ENCODE assay signal across 8 cellular contexts in the genomic region with DNA sequence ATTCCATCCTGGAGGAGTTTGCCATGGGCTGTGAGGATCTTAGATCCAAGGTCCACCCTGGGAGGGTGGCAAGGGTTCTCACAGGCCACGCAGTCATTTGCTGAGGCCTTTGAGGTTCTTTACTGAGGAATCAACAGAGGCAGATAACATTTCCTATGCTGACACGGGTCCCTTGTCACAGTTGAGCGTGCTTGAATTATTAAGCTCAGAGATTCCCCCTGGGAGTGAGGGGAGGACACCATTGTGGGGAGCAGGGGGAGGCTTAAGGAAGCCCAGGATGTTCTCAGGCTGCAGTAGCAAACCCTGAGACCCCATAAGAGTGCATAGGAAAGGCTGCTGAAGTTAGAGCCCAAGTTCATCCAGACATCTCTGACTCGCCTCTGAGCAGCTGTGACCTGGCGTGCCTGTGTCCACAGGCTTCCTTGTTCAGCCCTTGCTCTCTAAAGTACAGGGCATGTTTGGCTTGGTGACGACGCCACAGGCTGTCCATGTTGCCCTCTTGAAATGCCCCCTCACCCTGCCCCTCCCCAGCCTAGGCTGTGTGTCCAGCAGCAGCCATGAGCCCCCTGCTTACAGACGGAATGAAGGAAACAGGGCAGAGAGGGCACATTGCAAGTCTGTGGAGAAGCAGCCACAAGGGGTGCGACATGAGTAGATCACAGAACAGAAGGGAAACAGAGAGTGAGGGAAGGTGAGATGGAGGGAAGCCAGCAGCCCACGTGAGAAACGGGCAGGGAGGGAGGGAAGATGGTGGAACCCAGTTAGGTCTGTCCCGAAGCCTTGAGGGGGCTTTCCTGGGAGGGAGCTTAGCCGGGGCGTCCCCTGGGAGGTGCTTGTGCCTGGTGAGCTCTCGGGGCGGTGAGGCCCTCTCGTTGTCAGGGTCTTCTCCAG. TPM values are rescaled to one million over a fixed set of nuclear protein-coding genes. Genes with fewer than 3 reads are reported as not detected.
DNase-seq lines count a peak whose midpoint lies in the region; ATAC-seq, FAIRE-seq and TF ChIP-seq lines count a peak whose summit lies in the region.

No MANE protein-coding gene starts in this region.

- FAIRE-seq in H1 (lab: Jason Lieb, UNC), result no peak

- H4K5ac ChIP-seq in H1 (ENCODE audit: insufficient read length, low read depth, low read length), result no peak overlapping the region

- H3K9me3 ChIP-seq in AG04450 (ENCODE audit: control insufficient read depth, insufficient read depth, low read length), result no peaks in the 10 kb centered on the region; the same call in 1 of the 2 replicates
- H3K9me3 ChIP-seq in H1 (ENCODE audit: insufficient read depth in 2 of 2, low read depth in 1 of 2, low read length in 1 of 2), result peaks cover 3% of the 10 kb centered on the region in 2 experiments; a peak in 2 of 4 replicates

- ATAC-seq in GM18907 (IDR thresholded peaks at IDR 0.05; ENCODE audit: unreplicated experiment), result peak; percentile 43

- H2BK5ac ChIP-seq in H1 (ENCODE audit: low read depth, low read length), result no peak overlapping the region

- peaks cover 37% of the 10 kb centered on the region for H3K36me3 Mint-ChIP-seq in nephron progenitor cell (ENCODE audit: low read depth)

- H3K27ac ChIP-seq in AG04450 (ENCODE audit: low read depth, low read length) (no peak overlapping the region), H1 (ENCODE audit: low read depth, low read length) (0 out of 2 replicates have a peak overlapping the region, but pooled peaks have one; percentile 19)

- no peak overlapping the region for H2AK5ac ChIP-seq in H1 (ENCODE audit: low read depth, low read length)

- no peak overlapping the region for H2BK20ac ChIP-seq in H1 (ENCODE audit: low read length)

- WGBS in H1 (ENCODE audit: extremely low coverage in 1 of 2, insufficient coverage in 1 of 2, insufficient read length in 1 of 2, insufficient replicate concordance in 2 of 2, low coverage in 1 of 2, low lambda C conversion rate in 2 of 2, missing lambda C conversion rate in 1 of 2), 2 experiments, result 76% methylated on average over 17 of the region's 17 CpGs; no CpG with 5 or more reads in 1 of the 2 experiments

- H3K36me3 ChIP-seq in H1 (ENCODE audit: control insufficient read depth in 2 of 4, insufficient read depth in 4 of 4, low read length in 3 of 4), result peaks cover 2 to 25% (median 10%) of the 10 kb centered on the region in 4 experiments; a peak in 7 of 8 replicates

- peak overlapping the region; percentile 31; the same call in 1 of the 2 replicates for H3K4me3 ChIP-seq in AG04450 (ENCODE audit: low read depth, low read length)
- H3K4me3 ChIP-seq in H1 (ENCODE audit: extremely low read depth in 1 of 4, insufficient read depth in 2 of 4, low read depth in 3 of 4, low read length in 4 of 4), result 0 out of 8 replicates have a peak overlapping the region, but pooled peaks of 1 of the 4 experiments have one; percentile 26

- H3K23ac ChIP-seq in H1 (ENCODE audit: insufficient read length), result no peak overlapping the region

- TF ChIP-seq CTCF in AG04450 (IDR thresholded peaks at IDR 0.05; ENCODE audit: low read depth, low read length) (no peak), H1 (IDR thresholded peaks at IDR 0.05; ENCODE audit: control extremely low read depth in 1 of 3, insufficient read depth in 1 of 3, low read depth in 1 of 3, low read length in 3 of 3) (peak in 1 of 3 experiments; percentile 0; a peak in 1 of 4 replicates), nephron progenitor cell (IDR thresholded peaks at IDR 0.05) (no peak)

- H3K9me3 Mint-ChIP-seq in nephron progenitor cell, result peaks cover 27% of the 10 kb centered on the region

- H3K27me3 ChIP-seq in AG04450 (ENCODE audit: control insufficient read depth, insufficient read depth, low read length), result no peaks in the 10 kb centered on the region
- H3K27me3 ChIP-seq in H1 (replicated peaks in 1 of 4; ENCODE audit: control insufficient read depth in 3 of 4, extremely low read depth in 1 of 4, insufficient read depth in 3 of 4, low read length in 3 of 4), result no peaks in the 10 kb centered on the region

- TF ChIP-seq RAD21 in H1 (IDR thresholded peaks at IDR 0.05 in 1 of 2, conservative IDR thresholded peaks at IDR 0.05 in 1 of 2; ENCODE audit: low read depth in 2 of 2, low read length in 2 of 2), result no peak

- H3K4ac ChIP-seq in H1 (replicated peaks; ENCODE audit: insufficient read length, low read depth, low read length), result no peak overlapping the region

- CTCF ChIA-PET in AG04450 (lab: Charles Lee) (interaction anchor here (0.6 to 5.8 kb wide), 45 partner anchors 9 to 1443 kb away, joined by 3 to 78 read pairs (median 4); no protein-coding TSS in a partner anchor), H1 (lab: Charles Lee; ENCODE audit: partially characterized antibody) (interaction anchor here (0.6 to 3.7 kb wide), 36 partner anchors 9 to 1143 kb away, joined by 3 to 26 read pairs (median 4); no protein-coding TSS in a partner anchor)

- POLR2A ChIA-PET in AG04450 (lab: Yijun Ruan, JAX) (no interaction called here), H1 (lab: Charles Lee; ENCODE audit: partially characterized antibody) (interaction anchor here (0.7 to 1.5 kb wide), 2 partner anchors 12 to 34 kb away, joined by 3 to 4 read pairs; a partner anchor contains a TSS)

- H3K4me3 Mint-ChIP-seq in nephron progenitor cell, result peak overlapping the region; percentile 58

- H3K79me1 ChIP-seq in H1 (ENCODE audit: low read depth, low read length), result no peaks in the 10 kb centered on the region; the same call in 1 of the 2 replicates

- H3K9ac ChIP-seq in H1 (replicated peaks in 1 of 4; ENCODE audit: extremely low read depth in 1 of 4, low read depth in 3 of 4, low read length in 3 of 4), result no peak overlapping the region

- H3K27me3 Mint-ChIP-seq in nephron progenitor cell (ENCODE audit: low read depth, poor library complexity), result peaks cover 8% of the 10 kb centered on the region

- H2BK15ac ChIP-seq in H1 (ENCODE audit: low read length), result no peak overlapping the region

- H3K14ac ChIP-seq in H1 (ENCODE audit: insufficient read length), result no peak overlapping the region

- no peak overlapping the region; the same call in 1 of the 2 replicates for H4K8ac ChIP-seq in H1 (ENCODE audit: extremely low read depth, insufficient read depth, low read length)

- H4K20me1 ChIP-seq in H1 (replicated peaks in 1 of 2; ENCODE audit: control insufficient read depth in 1 of 2, insufficient read depth in 2 of 2, low read length in 2 of 2), result peaks cover 0 to 2% of the 10 kb centered on the region in 2 experiments

- H3K79me2 ChIP-seq in H1 (ENCODE audit: control insufficient read depth in 1 of 2, insufficient read depth in 2 of 2, low read length in 2 of 2), result no peaks in the 10 kb centered on the region

- H3K18ac ChIP-seq in H1 (ENCODE audit: extremely low read depth, low read length), result no peak overlapping the region

- H3K4me2 ChIP-seq in H1 (ENCODE audit: insufficient read depth in 1 of 2, low read depth in 2 of 2, low read length in 2 of 2), result peak overlapping the region; percentile 8 to 56; a peak in 3 of 4 replicates

- no peak overlapping the region for H2BK12ac ChIP-seq in H1 (ENCODE audit: low read depth, low read length)

- H2BK120ac ChIP-seq in H1 (replicated peaks; ENCODE audit: low read depth, low read length), result no peak overlapping the region

- peak overlapping the region; percentile 58 for H4K91ac ChIP-seq in H1 (replicated peaks; ENCODE audit: insufficient read length, low read length)

- TF ChIP-seq POLR2A in H1 (IDR thresholded peaks at IDR 0.05; ENCODE audit: control extremely low read depth in 1 of 2, low read depth in 2 of 2, low read length in 2 of 2) (no peak), erythroblast (IDR thresholded peaks at IDR 0.05; ENCODE audit: low read length) (no peak)

- DNase-seq in AG04450 (ENCODE audit: low read depth, low spot score) (no peak), LHCN-M2 (ENCODE audit: low read depth) (peak; percentile 44), H1 (ENCODE audit: low read depth in 1 of 2, low spot score in 2 of 2) (no peak), nephron progenitor cell (no peak), DMS153 (lab: John Stamatoyannopoulos, UW) (no peak), erythroblast (lab: John Stamatoyannopoulos, UW) (no peak), MV-4-11 (lab: John Stamatoyannopoulos, UW) (no peak)

- H3K56ac ChIP-seq in H1 (replicated peaks; ENCODE audit: insufficient read length, low read depth, low read length), result no peak overlapping the region

- peaks cover 0 to 6% (median 3%) of the 10 kb centered on the region in 4 experiments; a peak in 3 of 7 replicates for H3K4me1 ChIP-seq in H1 (replicated peaks in 1 of 4; ENCODE audit: control insufficient read depth in 3 of 4, insufficient read depth in 4 of 4, low read length in 3 of 4)

- H3K27ac Mint-ChIP-seq in nephron progenitor cell, result peak overlapping the region; percentile 89

- peaks cover 35% of the 10 kb centered on the region for H3K4me1 Mint-ChIP-seq in nephron progenitor cell

- peak overlapping the region; percentile 51 for H2AFZ ChIP-seq in H1 (ENCODE audit: low read length)

- no peak for TF ChIP-seq EP300 in H1 (IDR thresholded peaks at IDR 0.05; ENCODE audit: borderline replicate concordance in 1 of 2, low read depth in 2 of 2, low read length in 2 of 2)

- H3K23me2 ChIP-seq in H1 (ENCODE audit: low read depth, low read length), result no peaks in the 10 kb centered on the region

TF ChIP-seq in H1, 55 proteins besides CTCF, POLR2A, EP300 and RAD21:
- TF ChIP-seq, protein P1, sequence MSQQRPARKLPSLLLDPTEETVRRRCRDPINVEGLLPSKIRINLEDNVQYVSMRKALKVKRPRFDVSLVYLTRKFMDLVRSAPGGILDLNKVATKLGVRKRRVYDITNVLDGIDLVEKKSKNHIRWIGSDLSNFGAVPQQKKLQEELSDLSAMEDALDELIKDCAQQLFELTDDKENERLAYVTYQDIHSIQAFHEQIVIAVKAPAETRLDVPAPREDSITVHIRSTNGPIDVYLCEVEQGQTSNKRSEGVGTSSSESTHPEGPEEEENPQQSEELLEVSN (IDR thresholded peaks at IDR 0.05), result peak; percentile 55
- no peak for TF ChIP-seq NRF1 (IDR thresholded peaks at IDR 0.05; ENCODE audit: low read depth, low read length)

RNA-seq across cellular contexts. Expression of a gene that starts 34.0 kb away (rescaled TPM):
- polyA plus RNA-seq in AG04450 (2011; rRNA removed), result 16.8 and 19.8 TPM in 2 replicates
- 11.3 and 13.6 TPM in 2 replicates for polyA minus RNA-seq in AG04450 (2011; rRNA and poly(A)+ RNA removed)
- total RNA-seq in LHCN-M2 (2014; rRNA removed), result 38.0 and 40.8 TPM in 2 replicates
- polyA plus RNA-seq in LHCN-M2 (2012), result 12.9 TPM
- 19.6 and 23.5 TPM in 2 replicates for total RNA-seq in H1 (2021; fragmentation: NEBNext Ultra II Directional; extraction: Animal tissue kit (Norgen Biotek cat#: 25700))
- 5.5 and 8.0 TPM in 2 replicates for polyA plus RNA-seq in H1 (2011; rRNA removed)
- 12.0 TPM for polyA plus RNA-seq in H1 (2011; cell fraction: cytosol; rRNA removed)
- 6.3 TPM for polyA plus RNA-seq in H1 (2011; cell fraction: nucleus; rRNA removed)
- 12.2 to 16.8 TPM (median 14.9 TPM) in 4 replicates for polyA plus RNA-seq in H1 (2012, experiment 1 of 2)
- 3.0 TPM for polyA plus RNA-seq in H1 (2012, experiment 2 of 2)
- polyA plus RNA-seq in H1 (2013, experiment 1 of 2), result 15.2 TPM
- 15.8 TPM for polyA plus RNA-seq in H1 (2013, experiment 2 of 2)
- polyA minus RNA-seq in H1 (2011; rRNA and poly(A)+ RNA removed), result 10.4 and 13.9 TPM in 2 replicates
- 12.8 TPM for polyA minus RNA-seq in H1 (2011; cell fraction: cytosol; rRNA and poly(A)+ RNA removed)
- polyA minus RNA-seq in H1 (2011; cell fraction: nucleus; rRNA and poly(A)+ RNA removed), result 20.8 TPM
